Comparison of ENCODE assay signal across 26 cellular contexts in genomic region chr1:60935599-60935990, GRCh38.
"Had no signal": no experiment of that assay in that cellular context is flagged by ENCODE, and none has a peak within 500 bp of the region (broad histone marks: within the 10 kb centered on the region; RNA-seq: fewer than 3 reads in every experiment).

No MANE protein-coding gene starts in this region.

- H3K4me3 ChIP-seq: body of pancreas, gastroesophageal sphincter, testis, vagina had no signal

- H3K27me3 Mint-ChIP-seq: activated naive CD8-positive, alpha-beta T cell treated with anti-CD3 and anti-CD28 coated beads, Interleukin-2, amount 50 U/mL, for 24 hours had no signal

- DNase-seq: activated CD4-positive, alpha-beta T cell treated with anti-CD3 and anti-CD28 coated beads, Interleukin-2, amount 10 ng/mL, durations not matched to agents 7 days and 5 days; activated CD4-positive, CD25-positive, alpha-beta regulatory T cell treated with anti-CD3 and anti-CD28 coated beads, Interleukin-2, amount 50 U/mL, for 72 hours; activated CD8-positive, alpha-beta memory T cell treated with anti-CD3 and anti-CD28 coated beads, Interleukin-2, amount 10 ng/mL, durations not matched to agents 7 days and 5 days; activated CD8-positive, alpha-beta T cell treated with anti-CD3 and anti-CD28 coated beads for 36 hours; activated effector memory CD4-positive, alpha-beta T cell treated with anti-CD3 and anti-CD28 coated beads, Interleukin-2, amount 50 U/mL, for 16 hours; activated naive CD4-positive, alpha-beta T cell treated with anti-CD3 and anti-CD28 coated beads, Interleukin-2, amount 10 ng/mL, durations not matched to agents 7 days and 5 days; activated naive CD8-positive, alpha-beta T cell treated with anti-CD3 and anti-CD28 coated beads, Interleukin-2, amount 50 U/mL, for 24 hours; activated T-cell treated with anti-CD3 and anti-CD28 coated beads for 4 hours; anterior cingulate cortex; body of pancreas; effector CD4-positive, alpha-beta T cell; erythroblast; left ventricle myocardium superior; mammary epithelial cell; naive thymus-derived CD8-positive, alpha-beta T cell; stimulated activated CD4-positive, alpha-beta T cell treated with anti-CD3 and anti-CD28 coated beads, Interleukin-2, amount 100 ng/mL, for 48 hours; stimulated activated CD8-positive, alpha-beta memory T cell treated with anti-CD3 and anti-CD28 coated beads, Interleukin-4, amount 100 ng/mL, for 48 hours; stimulated activated naive CD4-positive, alpha-beta T cell; trophoblast cell; WERI-Rb-1 had no signal

- ATAC-seq: activated CD8-positive, alpha-beta memory T cell treated with anti-CD3 and anti-CD28 coated beads, Interleukin-2, amount 10 ng/mL, durations not matched to agents 7 days and 5 days; activated CD8-positive, alpha-beta T cell treated with anti-CD3 and anti-CD28 coated beads for 36 hours; activated naive CD8-positive, alpha-beta T cell treated with anti-CD3 and anti-CD28 coated beads, Interleukin-2, amount 50 U/mL, for 24 hours; body of pancreas; gastroesophageal sphincter; naive thymus-derived CD8-positive, alpha-beta T cell had no signal

- H3K9me3 Mint-ChIP-seq: activated CD4-positive, alpha-beta T cell treated with anti-CD3 and anti-CD28 coated beads, Interleukin-2, amount 10 ng/mL, durations not matched to agents 7 days and 5 days; activated CD8-positive, alpha-beta T cell treated with anti-CD3 and anti-CD28 coated beads for 36 hours; activated naive CD4-positive, alpha-beta T cell treated with anti-CD3 and anti-CD28 coated beads, Interleukin-2, amount 10 ng/mL, durations not matched to agents 7 days and 5 days; activated naive CD8-positive, alpha-beta T cell treated with anti-CD3 and anti-CD28 coated beads, Interleukin-2, amount 50 U/mL, for 24 hours; dendritic cell treated with granulocyte-macrophage colony-stimulating factor and Interleukin-4, amounts not matched to agents 40 ng/mL and 50 ng/mL, for 4 days; mesothelial cell of epicardium had no signal

- H3K27ac ChIP-seq: body of pancreas, gastroesophageal sphincter, testis, vagina, WERI-Rb-1 had no signal

- H3K36me3 ChIP-seq: gastroesophageal sphincter, vagina, WERI-Rb-1 had no signal

- H3K27ac Mint-ChIP-seq: activated CD4-positive, alpha-beta T cell treated with anti-CD3 and anti-CD28 coated beads, Interleukin-2, amount 10 ng/mL, durations not matched to agents 7 days and 5 days; activated CD8-positive, alpha-beta memory T cell treated with anti-CD3 and anti-CD28 coated beads, Interleukin-2, amount 10 ng/mL, durations not matched to agents 7 days and 5 days; activated CD8-positive, alpha-beta T cell treated with anti-CD3 and anti-CD28 coated beads for 36 hours; activated naive CD4-positive, alpha-beta T cell treated with anti-CD3 and anti-CD28 coated beads, Interleukin-2, amount 10 ng/mL, durations not matched to agents 7 days and 5 days; activated naive CD8-positive, alpha-beta T cell treated with anti-CD3 and anti-CD28 coated beads, Interleukin-2, amount 50 U/mL, for 24 hours; dendritic cell treated with granulocyte-macrophage colony-stimulating factor and Interleukin-4, amounts not matched to agents 40 ng/mL and 50 ng/mL, for 4 days; naive thymus-derived CD8-positive, alpha-beta T cell; progenitor cell of endocrine pancreas had no signal

- H3K36me3 Mint-ChIP-seq: activated CD8-positive, alpha-beta memory T cell treated with anti-CD3 and anti-CD28 coated beads, Interleukin-2, amount 10 ng/mL, durations not matched to agents 7 days and 5 days; activated naive CD4-positive, alpha-beta T cell treated with anti-CD3 and anti-CD28 coated beads, Interleukin-2, amount 10 ng/mL, durations not matched to agents 7 days and 5 days; mesothelial cell of epicardium; naive thymus-derived CD8-positive, alpha-beta T cell had no signal

- H3K4me1 ChIP-seq: body of pancreas, vagina had no signal

- H3K9me3 ChIP-seq: body of pancreas, gastroesophageal sphincter, testis, vagina had no signal

- H3K4me3 Mint-ChIP-seq: activated CD4-positive, alpha-beta T cell treated with anti-CD3 and anti-CD28 coated beads, Interleukin-2, amount 10 ng/mL, durations not matched to agents 7 days and 5 days; activated CD8-positive, alpha-beta memory T cell treated with anti-CD3 and anti-CD28 coated beads, Interleukin-2, amount 10 ng/mL, durations not matched to agents 7 days and 5 days; activated CD8-positive, alpha-beta T cell treated with anti-CD3 and anti-CD28 coated beads for 36 hours; activated naive CD4-positive, alpha-beta T cell treated with anti-CD3 and anti-CD28 coated beads, Interleukin-2, amount 10 ng/mL, durations not matched to agents 7 days and 5 days; activated naive CD8-positive, alpha-beta T cell treated with anti-CD3 and anti-CD28 coated beads, Interleukin-2, amount 50 U/mL, for 24 hours; dendritic cell treated with granulocyte-macrophage colony-stimulating factor and Interleukin-4, amounts not matched to agents 40 ng/mL and 50 ng/mL, for 4 days; mesothelial cell of epicardium; naive thymus-derived CD8-positive, alpha-beta T cell had no signal

- H3K27me3 ChIP-seq: body of pancreas, gastroesophageal sphincter, testis, vagina had no signal

- H3K4me1 Mint-ChIP-seq: activated CD4-positive, alpha-beta T cell treated with anti-CD3 and anti-CD28 coated beads, Interleukin-2, amount 10 ng/mL, durations not matched to agents 7 days and 5 days; activated CD8-positive, alpha-beta memory T cell treated with anti-CD3 and anti-CD28 coated beads, Interleukin-2, amount 10 ng/mL, durations not matched to agents 7 days and 5 days; activated naive CD4-positive, alpha-beta T cell treated with anti-CD3 and anti-CD28 coated beads, Interleukin-2, amount 10 ng/mL, durations not matched to agents 7 days and 5 days; naive thymus-derived CD8-positive, alpha-beta T cell had no signal
